In genomic region chr1:71357708-71358107, GRCh38 we compare ENCODE assay signal across 1 cellular context.
TF ChIP-seq lines count a peak whose summit lies in the region.

No MANE protein-coding gene starts in this region.

TF ChIP-seq in GM12878, 131 proteins besides CTCF, POLR2A, EP300 and RAD21 (continued from another document):
- no peak for TF ChIP-seq REST (IDR thresholded peaks at IDR 0.05; ENCODE audit: low read depth, low read length)
- TF ChIP-seq RAD51 (IDR thresholded peaks at IDR 0.05): no peak
- TF ChIP-seq RELA (IDR thresholded peaks at IDR 0.05; ENCODE audit: borderline replicate concordance, partially characterized antibody): no peak
- no peak for TF ChIP-seq ZNF622 (IDR thresholded peaks at IDR 0.05)
- TF ChIP-seq, protein P1, sequence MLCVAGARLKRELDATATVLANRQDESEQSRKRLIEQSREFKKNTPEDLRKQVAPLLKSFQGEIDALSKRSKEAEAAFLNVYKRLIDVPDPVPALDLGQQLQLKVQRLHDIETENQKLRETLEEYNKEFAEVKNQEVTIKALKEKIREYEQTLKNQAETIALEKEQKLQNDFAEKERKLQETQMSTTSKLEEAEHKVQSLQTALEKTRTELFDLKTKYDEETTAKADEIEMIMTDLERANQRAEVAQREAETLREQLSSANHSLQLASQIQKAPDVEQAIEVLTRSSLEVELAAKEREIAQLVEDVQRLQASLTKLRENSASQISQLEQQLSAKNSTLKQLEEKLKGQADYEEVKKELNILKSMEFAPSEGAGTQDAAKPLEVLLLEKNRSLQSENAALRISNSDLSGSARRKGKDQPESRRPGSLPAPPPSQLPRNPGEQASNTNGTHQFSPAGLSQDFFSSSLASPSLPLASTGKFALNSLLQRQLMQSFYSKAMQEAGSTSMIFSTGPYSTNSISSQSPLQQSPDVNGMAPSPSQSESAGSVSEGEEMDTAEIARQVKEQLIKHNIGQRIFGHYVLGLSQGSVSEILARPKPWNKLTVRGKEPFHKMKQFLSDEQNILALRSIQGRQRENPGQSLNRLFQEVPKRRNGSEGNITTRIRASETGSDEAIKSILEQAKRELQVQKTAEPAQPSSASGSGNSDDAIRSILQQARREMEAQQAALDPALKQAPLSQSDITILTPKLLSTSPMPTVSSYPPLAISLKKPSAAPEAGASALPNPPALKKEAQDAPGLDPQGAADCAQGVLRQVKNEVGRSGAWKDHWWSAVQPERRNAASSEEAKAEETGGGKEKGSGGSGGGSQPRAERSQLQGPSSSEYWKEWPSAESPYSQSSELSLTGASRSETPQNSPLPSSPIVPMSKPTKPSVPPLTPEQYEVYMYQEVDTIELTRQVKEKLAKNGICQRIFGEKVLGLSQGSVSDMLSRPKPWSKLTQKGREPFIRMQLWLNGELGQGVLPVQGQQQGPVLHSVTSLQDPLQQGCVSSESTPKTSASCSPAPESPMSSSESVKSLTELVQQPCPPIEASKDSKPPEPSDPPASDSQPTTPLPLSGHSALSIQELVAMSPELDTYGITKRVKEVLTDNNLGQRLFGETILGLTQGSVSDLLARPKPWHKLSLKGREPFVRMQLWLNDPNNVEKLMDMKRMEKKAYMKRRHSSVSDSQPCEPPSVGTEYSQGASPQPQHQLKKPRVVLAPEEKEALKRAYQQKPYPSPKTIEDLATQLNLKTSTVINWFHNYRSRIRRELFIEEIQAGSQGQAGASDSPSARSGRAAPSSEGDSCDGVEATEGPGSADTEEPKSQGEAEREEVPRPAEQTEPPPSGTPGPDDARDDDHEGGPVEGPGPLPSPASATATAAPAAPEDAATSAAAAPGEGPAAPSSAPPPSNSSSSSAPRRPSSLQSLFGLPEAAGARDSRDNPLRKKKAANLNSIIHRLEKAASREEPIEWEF (IDR thresholded peaks at IDR 0.05; ENCODE audit: insufficient replicate concordance, low read depth, low read length): no peak
- no peak for TF ChIP-seq SMAD5 (IDR thresholded peaks at IDR 0.05; ENCODE audit: low read depth)
TF ChIP-seq in GM12878: peak in this region for 0.
